In genomic region chr17:1787301-1787902, GRCh38 we compare ENCODE assay signal across 1 cellular context.
TF ChIP-seq lines count a peak whose summit lies in the region.

No MANE protein-coding gene starts in this region.

TF ChIP-seq in HCT116, 20 proteins besides CTCF, POLR2A, EP300 and RAD21 (continued from another document):
- TF ChIP-seq ZBTB33 (IDR thresholded peaks at IDR 0.05; ENCODE audit: extremely low read depth, insufficient replicate concordance, low read length), result no peak
- no peak for TF ChIP-seq SRF (IDR thresholded peaks at IDR 0.05; ENCODE audit: low read depth)
- TF ChIP-seq EGR1 (IDR thresholded peaks at IDR 0.05; ENCODE audit: low read depth), result no peak
- no peak for TF ChIP-seq EZH2phosphoT487 (IDR thresholded peaks at IDR 0.05; ENCODE audit: borderline replicate concordance)
- TF ChIP-seq FOSL1 (IDR thresholded peaks at IDR 0.05; ENCODE audit: low read depth), result peak; percentile 82
- peak; percentile 31; the same call in 1 of the 2 replicates for TF ChIP-seq MAX (IDR thresholded peaks at IDR 0.05)
- TF ChIP-seq TCF7L2 (IDR thresholded peaks at IDR 0.05; ENCODE audit: borderline replicate concordance, extremely low read depth, insufficient read depth, insufficient read length), result no peak
- no peak for TF ChIP-seq ELF1 (IDR thresholded peaks at IDR 0.05; ENCODE audit: borderline replicate concordance, low read depth)
- peak; percentile 52; the same call in 1 of the 2 replicates for TF ChIP-seq SP1 (IDR thresholded peaks at IDR 0.05; ENCODE audit: low read depth)
- peak; percentile 86 for TF ChIP-seq JUND (IDR thresholded peaks at IDR 0.05)
